Comparison of ENCODE assay signal across 11 cellular contexts in the genomic region with DNA sequence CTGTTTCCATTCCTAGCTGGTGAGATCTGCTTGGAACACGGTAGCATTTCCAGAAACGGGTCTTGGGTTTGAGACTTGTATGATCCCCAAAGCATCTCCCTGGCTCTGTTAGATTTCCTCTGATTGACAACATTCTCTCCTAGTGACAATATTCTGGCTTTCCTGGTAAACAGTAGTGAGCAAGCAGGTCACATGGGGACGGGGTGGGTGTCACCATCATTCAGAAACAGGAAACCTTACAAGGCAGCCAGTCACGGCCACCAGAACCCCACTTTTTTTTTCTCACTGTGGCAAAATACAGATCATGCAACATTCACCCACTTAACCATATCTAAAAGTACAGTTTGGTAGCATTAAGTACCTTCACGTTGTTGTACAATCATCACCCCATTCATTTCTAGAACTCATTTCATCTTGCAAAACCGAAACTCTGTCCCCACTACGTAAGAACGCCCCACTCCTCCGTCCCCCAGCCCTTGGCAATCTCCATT.
DNase-seq lines count a peak whose midpoint lies in the region; ATAC-seq and TF ChIP-seq lines count a peak whose summit lies in the region.
"Had no signal": no experiment of that assay in that cellular context is flagged by ENCODE, and none has a peak within 500 bp of the region (broad histone marks: within the 10 kb centered on the region; RNA-seq: fewer than 3 reads in every experiment).

No MANE protein-coding gene starts in this region.

- ATAC-seq in natural killer cell treated with Interleukin-12 subunit alpha and Interleukin-12 subunit beta and Interleukin-15 and Interleukin-18, amount 100 ng/mL, for 72 hours, result peak; percentile 86 to 90
- no peak for ATAC-seq in HG02852 (IDR thresholded peaks at IDR 0.05; ENCODE audit: unreplicated experiment)
- ATAC-seq in GM18870 (IDR thresholded peaks at IDR 0.05; ENCODE audit: unreplicated experiment), result no peak

- H3K4me3 Mint-ChIP-seq in CD8-positive, alpha-beta memory T cell, result peak overlapping the region; percentile 44 to 90 (median 81)
- H3K4me3 Mint-ChIP-seq in chondrocyte (ENCODE audit: unreplicated experiment), result no peak overlapping the region
- peak overlapping the region; percentile 69 for H3K4me3 Mint-ChIP-seq in natural killer cell treated with Interleukin-12 subunit alpha and Interleukin-12 subunit beta and Interleukin-15 and Interleukin-18, amount 100 ng/mL, for 72 hours

- no peaks in the 10 kb centered on the region for H3K36me3 ChIP-seq in CD8-positive, alpha-beta memory T cell (ENCODE audit: insufficient read depth, low read length)
- H3K36me3 ChIP-seq: prostate gland had no signal

- H3K4me1 Mint-ChIP-seq in CD8-positive, alpha-beta memory T cell, result peaks cover 34 to 44% (median 43%) of the 10 kb centered on the region in 3 donors
- peaks cover 15% of the 10 kb centered on the region for H3K4me1 Mint-ChIP-seq in chondrocyte (ENCODE audit: low read depth)
- peaks cover 40 to 41% of the 10 kb centered on the region in 2 donors for H3K4me1 Mint-ChIP-seq in natural killer cell treated with Interleukin-12 subunit alpha and Interleukin-12 subunit beta and Interleukin-15 and Interleukin-18, amount 100 ng/mL, for 72 hours (ENCODE audit: low read depth in 2 of 2)

- H3K4me1 ChIP-seq in CD8-positive, alpha-beta memory T cell (ENCODE audit: insufficient read depth, low read length), result peaks cover 25% of the 10 kb centered on the region
- H3K4me1 ChIP-seq: prostate gland had no signal

- H3K9me3 ChIP-seq in CD8-positive, alpha-beta memory T cell (ENCODE audit: low read length), result no peaks in the 10 kb centered on the region
- H3K9me3 ChIP-seq: prostate gland had no signal

- CTCF ChIA-PET in CD8-positive, alpha-beta memory T cell (lab: Charles Lee), result no interaction called here

- H3K27me3 ChIP-seq in CD8-positive, alpha-beta memory T cell (ENCODE audit: insufficient read depth, low read length, poor library complexity, severe bottlenecking), result peaks cover 9% of the 10 kb centered on the region

- H3K27ac ChIP-seq in CD8-positive, alpha-beta memory T cell (ENCODE audit: low read depth, low read length), result no peak overlapping the region
- H3K27ac ChIP-seq: SK-N-MC had no signal

- peak overlapping the region; percentile 8 for H3K4me3 ChIP-seq in CD8-positive, alpha-beta memory T cell (ENCODE audit: low read length)
- H3K4me3 ChIP-seq: prostate gland, SK-N-MC had no signal

- H3K27ac Mint-ChIP-seq in CD8-positive, alpha-beta memory T cell, result peak overlapping the region; percentile 24 to 86 (median 81)
- H3K27ac Mint-ChIP-seq in chondrocyte (ENCODE audit: unreplicated experiment), result no peak overlapping the region
- H3K27ac Mint-ChIP-seq in natural killer cell treated with Interleukin-12 subunit alpha and Interleukin-12 subunit beta and Interleukin-15 and Interleukin-18, amount 100 ng/mL, for 72 hours, result peak overlapping the region; percentile 65 to 93

- no peak for TF ChIP-seq CTCF in chondrocyte (IDR thresholded peaks at IDR 0.05)

- no peaks in the 10 kb centered on the region for H3K36me3 Mint-ChIP-seq in CD8-positive, alpha-beta memory T cell
- H3K36me3 Mint-ChIP-seq in chondrocyte (ENCODE audit: low read depth), result no peaks in the 10 kb centered on the region
- H3K36me3 Mint-ChIP-seq in natural killer cell treated with Interleukin-12 subunit alpha and Interleukin-12 subunit beta and Interleukin-15 and Interleukin-18, amount 100 ng/mL, for 72 hours, result no peaks in the 10 kb centered on the region

- POLR2A ChIA-PET in CD8-positive, alpha-beta memory T cell (lab: Charles Lee), result interaction anchor here (1.0 kb wide), 1 partner anchor 9 kb away, joined by 3 read pairs; no protein-coding TSS in a partner anchor

- DNase-seq in CD8-positive, alpha-beta memory T cell, result peak in 2 of 5 donors; percentile 59 to 64
- DNase-seq in RKO (ENCODE audit: low spot score) (peak; percentile 27), chondrocyte (ENCODE audit: low spot score) (peak; percentile 5), HT-29 (ENCODE audit: low spot score) (no peak), NCI-H2081 (lab: John Stamatoyannopoulos, UW) (no peak)
- no peak for DNase-seq in natural killer cell treated with Interleukin-12 subunit alpha and Interleukin-12 subunit beta and Interleukin-15 and Interleukin-18, amount 100 ng/mL, for 72 hours (ENCODE audit: low spot score)
- DNase-seq: NCI-H2107 had no signal

- no peaks in the 10 kb centered on the region for H3K9me3 Mint-ChIP-seq in CD8-positive, alpha-beta memory T cell
- no peaks in the 10 kb centered on the region for H3K9me3 Mint-ChIP-seq in chondrocyte (ENCODE audit: low read depth)
- no peaks in the 10 kb centered on the region for H3K9me3 Mint-ChIP-seq in natural killer cell treated with Interleukin-12 subunit alpha and Interleukin-12 subunit beta and Interleukin-15 and Interleukin-18, amount 100 ng/mL, for 72 hours

- peaks cover 0 to 6% of the 10 kb centered on the region in 2 donors for H3K27me3 Mint-ChIP-seq in CD8-positive, alpha-beta memory T cell
- H3K27me3 Mint-ChIP-seq in chondrocyte (ENCODE audit: low read depth), result peaks cover 8% of the 10 kb centered on the region
- H3K27me3 Mint-ChIP-seq in natural killer cell treated with Interleukin-12 subunit alpha and Interleukin-12 subunit beta and Interleukin-15 and Interleukin-18, amount 100 ng/mL, for 72 hours, result no peaks in the 10 kb centered on the region

Comparison
In these comparisons a context has a peak if more than half of its experiments do, and no peak if none do; other contexts are left out.
1. DNase-seq: peak in RKO (single experiment) and chondrocyte (single experiment); none in natural killer cell treated with Interleukin-12 subunit alpha and Interleukin-12 subunit beta and Interleukin-15 and Interleukin-18, amount 100 ng/mL, for 72 hours (single experiment), HT-29 (single experiment) and NCI-H2081 (0 of 2).
2. ATAC-seq: peak in natural killer cell treated with Interleukin-12 subunit alpha and Interleukin-12 subunit beta and Interleukin-15 and Interleukin-18, amount 100 ng/mL, for 72 hours (2 of 2); none in HG02852 (single experiment) and GM18870 (single experiment).